ENCODE assay signal across 26 cellular contexts in the genomic region with DNA sequence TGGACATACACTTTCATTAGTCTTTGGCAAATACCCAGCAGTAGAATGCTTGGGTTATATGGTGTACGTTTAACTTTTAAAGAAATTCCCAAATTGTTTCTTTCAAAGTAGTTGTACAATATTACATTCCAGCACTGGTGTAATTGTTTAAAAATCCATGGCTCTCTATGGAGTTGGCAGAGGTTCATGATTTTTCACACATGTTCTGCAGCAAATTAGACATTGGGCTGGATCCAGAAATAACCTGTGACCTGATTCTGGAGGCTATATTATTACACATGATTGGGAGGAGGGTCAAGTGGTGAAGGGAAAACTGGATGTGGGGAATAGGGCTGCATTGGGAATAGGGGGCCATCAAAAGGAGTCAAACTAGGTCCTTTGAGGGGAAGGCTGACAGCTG. TPM values are rescaled to one million over a fixed set of nuclear protein-coding genes. Genes with fewer than 3 reads are reported as not detected.
DNase-seq lines count a peak whose midpoint lies in the region; ATAC-seq, FAIRE-seq and TF ChIP-seq lines count a peak whose summit lies in the region.
"Had no signal": no experiment of that assay in that cellular context is flagged by ENCODE, and none has a peak within 500 bp of the region (broad histone marks: within the 10 kb centered on the region; RNA-seq: fewer than 3 reads in every experiment).

No MANE protein-coding gene starts in this region.

- H3K56ac ChIP-seq in IMR-90 (ENCODE audit: extremely low read depth, insufficient read depth, low read length): no peak overlapping the region

- H2BK120ac ChIP-seq in IMR-90 (ENCODE audit: low read depth, low read length): no peak overlapping the region

- H2AK9ac ChIP-seq in IMR-90 (replicated peaks; ENCODE audit: low read depth, low read length, poor library complexity): no peak overlapping the region

- no peak overlapping the region for H3K14ac ChIP-seq in IMR-90 (replicated peaks; ENCODE audit: low read depth, low read length)

- POLR2A ChIA-PET in A549 (lab: Yijun Ruan, JAX): no interaction called here
- POLR2A ChIA-PET in IMR-90 (lab: Charles Lee; ENCODE audit: unreplicated experiment): no interaction called here

- H3K4ac ChIP-seq in IMR-90 (ENCODE audit: low read depth, low read length): no peak overlapping the region

- H3K36me3 ChIP-seq in IMR-90 (ENCODE audit: control insufficient read depth, insufficient read depth, low read length): no peaks in the 10 kb centered on the region

- no peak for TF ChIP-seq EP300 in A549 (IDR thresholded peaks at IDR 0.05)

- no peak overlapping the region for H4K5ac ChIP-seq in IMR-90 (ENCODE audit: low read depth, low read length)

- dilution Hi-C loops in IMR-90 (cut with HindIII; ENCODE audit: low sequenced_read_pairs, unreplicated experiment): no loop called here

- H2BK15ac ChIP-seq in IMR-90 (ENCODE audit: low read depth, low read length): no peak overlapping the region

- H2AFZ ChIP-seq in IMR-90 (replicated peaks; ENCODE audit: low read length, poor library complexity): no peak overlapping the region

- no peak for TF ChIP-seq POLR2A in A549 (IDR thresholded peaks at IDR 0.05; ENCODE audit: low read length)
- no peak for TF ChIP-seq POLR2A in IMR-90 (IDR thresholded peaks at IDR 0.05; ENCODE audit: low read depth, low read length)

- ATAC-seq in A549 (no peak), IMR-90 (ENCODE audit: low read depth) (no peak), GM21576 (IDR thresholded peaks at IDR 0.05; ENCODE audit: unreplicated experiment) (no peak)

- TF ChIP-seq CTCF in A549 (IDR thresholded peaks at IDR 0.05) (no peak), IMR-90 (conservative IDR thresholded peaks at IDR 0.05; ENCODE audit: low read depth, low read length) (no peak), choroid plexus epithelial cell (conservative IDR thresholded peaks at IDR 0.05; ENCODE audit: low read depth, low read length) (no peak)

- peaks cover 9% of the 10 kb centered on the region; the same call in 1 of the 2 replicates for H4K20me1 ChIP-seq in IMR-90 (ENCODE audit: insufficient read depth, low read length)

- H3K23ac ChIP-seq in IMR-90 (ENCODE audit: low read depth, low read length): no peak overlapping the region

- H2BK20ac ChIP-seq in IMR-90 (ENCODE audit: low read depth, low read length): no peak overlapping the region

- H3K4me1 ChIP-seq in A549: no peaks in the 10 kb centered on the region
- no peaks in the 10 kb centered on the region; the same call in 1 of the 2 replicates for H3K4me1 ChIP-seq in IMR-90 (ENCODE audit: control insufficient read depth, insufficient read depth, low read length)

- H4K91ac ChIP-seq in IMR-90 (ENCODE audit: insufficient read depth, low read depth, low read length): no peak overlapping the region

- H3K79me1 ChIP-seq in IMR-90 (ENCODE audit: low read depth in 1 of 2, low read length in 2 of 2): peaks cover 0 to 20% of the 10 kb centered on the region in 2 experiments; a peak in 1 of 4 replicates

- WGBS in A549 (ENCODE audit: missing lambda C conversion rate): 88% methylated on average over 1 of the region's 1 CpG
- no CpG with 5 or more reads among the region's 1 CpG for WGBS in IMR-90 (ENCODE audit: extremely low coverage in 2 of 2, insufficient read length in 1 of 2), 2 experiments

- DNase-seq in A549 (ENCODE audit: low read depth in 1 of 2, low spot score in 1 of 2): no peak
- peak; percentile 23 for DNase-seq in IMR-90
- DNase-seq in choroid plexus epithelial cell (ENCODE audit: low read depth): peak; percentile 20
- DNase-seq in fibroblast of the conjunctiva (ENCODE audit: low read depth): peak; percentile 2
- no peak for DNase-seq in activated CD4-positive, alpha-beta T cell treated with anti-CD3 and anti-CD28 coated beads for 1 hour
- DNase-seq in NCI-H2196 (lab: John Stamatoyannopoulos, UW; ENCODE audit: unreplicated experiment): no peak
- DNase-seq: CD8-positive, alpha-beta memory T cell; DMS153; DND-41; Kasumi-1; NCI-H1092 treated with DMSO at 0.1 percent for 48 hours; NCI-H1436; NCI-H187; NCI-H2081 treated with DMSO at 0.1 percent for 48 hours; NCI-H2171; NCI-H446; NCI-H524 treated with DMSO at 0.1 percent for 48 hours; NCI-H774; SHP77 had no signal

- H2AK5ac ChIP-seq in IMR-90 (ENCODE audit: low read depth, low read length): no peak overlapping the region

- TF ChIP-seq RAD21 in A549 (conservative IDR thresholded peaks at IDR 0.05 in 1 of 2, IDR thresholded peaks at IDR 0.05 in 1 of 2) (no peak), IMR-90 (IDR thresholded peaks at IDR 0.05; ENCODE audit: low read length) (no peak)

- H2BK5ac ChIP-seq in IMR-90 (ENCODE audit: low read depth, low read length, poor library complexity, severe bottlenecking): no peak overlapping the region

- no peak overlapping the region for H3K18ac ChIP-seq in IMR-90 (ENCODE audit: low read depth, low read length)

- no peak overlapping the region for H3K27ac ChIP-seq in A549
- no peak overlapping the region for H3K27ac ChIP-seq in IMR-90 (ENCODE audit: insufficient read depth, low read length)
- H3K27ac ChIP-seq: C4-2B, RWPE1 had no signal

- FAIRE-seq in A549 (lab: Jason Lieb, UNC): peak; percentile 18
- FAIRE-seq: GM19239, H54, HepG2, K562 had no signal

- no TSS peak for BruUV-seq in IMR-90 (replicated peaks; lab: Mats Ljungman, UMichigan)

- H3K9me3 ChIP-seq in A549 (no peaks in the 10 kb centered on the region), IMR-90 (ENCODE audit: control insufficient read depth, insufficient read depth, low read length) (no peaks in the 10 kb centered on the region)

- intact Hi-C loops in IMR-90 (cut with micrococcal nuclease): loop anchor here (1.0 kb wide), 1 partner anchor 442 kb away; no protein-coding TSS in a partner anchor

- H3K9ac ChIP-seq in IMR-90 (ENCODE audit: low read depth, low read length): no peak overlapping the region

- H3K4me2 ChIP-seq in A549 (no peak overlapping the region), IMR-90 (ENCODE audit: low read depth, low read length) (no peak overlapping the region)

- peaks cover 2% of the 10 kb centered on the region; the same call in 1 of the 2 replicates for H3K9me1 ChIP-seq in IMR-90 (ENCODE audit: insufficient read depth, low read length)

- H3K4me3 ChIP-seq in A549 (no peak overlapping the region), IMR-90 (ENCODE audit: insufficient read depth, low read depth, low read length) (no peak overlapping the region), choroid plexus epithelial cell (ENCODE audit: low read depth, low read length) (no peak overlapping the region)
- H3K4me3 ChIP-seq: K562 had no signal

- H3K27me3 ChIP-seq in IMR-90 (ENCODE audit: control insufficient read depth, insufficient read depth, low read length): no peaks in the 10 kb centered on the region

- CTCF ChIA-PET in A549 (lab: Yijun Ruan, JAX): no interaction called here
- CTCF ChIA-PET in IMR-90 (lab: Yijun Ruan, JAX): no interaction called here

- H4K8ac ChIP-seq in IMR-90 (ENCODE audit: low read depth in 2 of 2, low read length in 2 of 2): no peak overlapping the region

- in situ Hi-C loops in IMR-90 (cut with MboI; ENCODE audit: low sequenced_read_pairs): no loop called here

TF ChIP-seq in A549, 52 proteins besides CTCF, POLR2A, EP300 and RAD21 (continues in another document):
- no peak for TF ChIP-seq JUN (IDR thresholded peaks at IDR 0.05)
- TF ChIP-seq ZFP36 (IDR thresholded peaks at IDR 0.05; ENCODE audit: borderline replicate concordance, partially characterized antibody): no peak
- TF ChIP-seq HOXA7 (CRISPR knock-in tag; IDR thresholded peaks at IDR 0.05): no peak
- TF ChIP-seq PHF8 (IDR thresholded peaks at IDR 0.05; ENCODE audit: borderline replicate concordance, low read depth): no peak
- TF ChIP-seq, protein P1, sequence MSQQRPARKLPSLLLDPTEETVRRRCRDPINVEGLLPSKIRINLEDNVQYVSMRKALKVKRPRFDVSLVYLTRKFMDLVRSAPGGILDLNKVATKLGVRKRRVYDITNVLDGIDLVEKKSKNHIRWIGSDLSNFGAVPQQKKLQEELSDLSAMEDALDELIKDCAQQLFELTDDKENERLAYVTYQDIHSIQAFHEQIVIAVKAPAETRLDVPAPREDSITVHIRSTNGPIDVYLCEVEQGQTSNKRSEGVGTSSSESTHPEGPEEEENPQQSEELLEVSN (IDR thresholded peaks at IDR 0.05; ENCODE audit: borderline replicate concordance, low read depth): no peak
- TF ChIP-seq GATA3 (IDR thresholded peaks at IDR 0.05; ENCODE audit: borderline replicate concordance): no peak
- no peak for TF ChIP-seq NR3C1 (IDR thresholded peaks at IDR 0.05)

TF ChIP-seq in IMR-90, 13 proteins besides CTCF, POLR2A, EP300 and RAD21 (continues in another document):
- TF ChIP-seq NFE2L2 (IDR thresholded peaks at IDR 0.05; ENCODE audit: low read depth, low read length) (no peak), RCOR1 (IDR thresholded peaks at IDR 0.05; ENCODE audit: insufficient replicate concordance, low read length) (no peak), MAZ (IDR thresholded peaks at IDR 0.05; ENCODE audit: borderline replicate concordance, low read depth, low read length) (no peak), MXI1 (IDR thresholded peaks at IDR 0.05; ENCODE audit: borderline replicate concordance, low read depth, low read length) (no peak), CEBPB (IDR thresholded peaks at IDR 0.05; ENCODE audit: low read depth, low read length) (no peak), USF2 (IDR thresholded peaks at IDR 0.05; ENCODE audit: low read depth, low read length) (no peak), SMC3 (IDR thresholded peaks at IDR 0.05; ENCODE audit: low read depth, low read length) (no peak), RFX5 (IDR thresholded peaks at IDR 0.05; ENCODE audit: low read depth, low read length) (no peak), CHD1 (IDR thresholded peaks at IDR 0.05; ENCODE audit: low read depth, low read length) (no peak), FOS (IDR thresholded peaks at IDR 0.05; ENCODE audit: low read depth, low read length) (no peak), BHLHE40 (IDR thresholded peaks at IDR 0.05; ENCODE audit: low read depth, low read length) (no peak)

RNA-seq across cellular contexts. Expression of gene MAMLD1, which starts 41.9 kb away (rescaled TPM):
- polyA plus RNA-seq in A549 (2011; rRNA removed): 1.2 and 1.9 TPM in 2 replicates
- polyA plus RNA-seq in A549 (2012; cell fraction: cytosol; rRNA removed): 2.2 and 3.5 TPM in 2 replicates
- 11.3 and 12.6 TPM in 2 replicates for polyA plus RNA-seq in A549 (2012; cell fraction: nucleus; rRNA removed)
- 2.3 to 2.5 TPM (median 2.4 TPM) in 3 replicates for polyA plus RNA-seq in A549 (2017; fragmentation: RNase III; extraction: RNeasy Plus Mini Kit Qiagen cat#74134 plus additional on column Dnase treatment)
- 1.0 and 1.4 TPM in 2 replicates for polyA minus RNA-seq in A549 (2011; rRNA and poly(A)+ RNA removed)
- total RNA-seq in IMR-90 (2012; rRNA removed): 1.4 TPM in 2 replicates
- 10.6 and 11.0 TPM in 2 replicates for polyA plus RNA-seq in IMR-90 (2012; rRNA removed)
- 4.8 and 7.3 TPM in 2 replicates for polyA plus RNA-seq in IMR-90 (2012; cell fraction: cytosol; rRNA removed)
- 34.4 and 43.8 TPM in 2 replicates for polyA plus RNA-seq in IMR-90 (2012; cell fraction: nucleus; rRNA removed; ENCODE audit: low replicate concordance)
- total RNA-seq: HepG2 had no signal
- polyA plus RNA-seq: HepG2 had no signal

Comparison
In these comparisons a context has a peak if more than half of its experiments do, and no peak if none do; other contexts are left out.
1. DNase-seq: peak in IMR-90 (single experiment), choroid plexus epithelial cell (single experiment) and fibroblast of the conjunctiva (single experiment); none in A549 (0 of 2), activated CD4-positive, alpha-beta T cell treated with anti-CD3 and anti-CD28 coated beads for 1 hour (single experiment) and NCI-H2196 (single experiment).